In the genomic region with DNA sequence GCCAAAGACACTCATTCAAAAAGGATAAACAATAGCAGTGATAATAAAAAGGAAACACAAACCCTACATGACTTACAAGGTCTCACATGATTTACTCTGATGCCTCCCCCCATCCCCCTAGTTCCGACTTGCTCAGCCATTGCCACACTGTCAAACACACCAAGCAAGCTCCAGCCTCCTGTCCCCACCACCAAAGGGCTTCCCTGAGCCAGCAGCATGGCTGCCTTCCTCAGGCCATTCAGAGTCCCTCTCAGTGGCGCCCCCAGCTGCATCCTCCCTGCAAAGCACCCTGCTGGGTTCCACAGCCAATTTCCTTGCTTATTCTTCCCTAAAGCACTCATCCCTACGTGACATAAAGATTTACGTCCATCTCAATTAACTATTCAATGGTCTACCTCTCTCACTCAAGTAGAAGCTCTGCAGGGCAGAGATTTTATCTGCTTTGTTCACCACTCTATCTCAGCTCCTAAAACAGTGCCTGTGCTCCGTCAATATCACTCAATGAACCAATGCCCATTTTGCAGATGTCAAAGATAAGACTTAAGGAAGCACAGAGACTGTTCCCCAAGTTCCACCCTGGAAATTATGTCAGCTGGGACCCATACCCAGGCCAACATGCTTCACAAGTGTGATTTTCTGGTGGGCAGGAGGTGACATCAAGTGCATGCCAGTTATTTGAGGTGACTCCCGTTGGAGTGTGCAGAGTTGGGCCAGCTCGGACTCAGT, we compare ENCODE assay signal across 15 cellular contexts.
DNase-seq lines count a peak whose midpoint lies in the region; ATAC-seq, FAIRE-seq and TF ChIP-seq lines count a peak whose summit lies in the region.
"Had no signal": no experiment of that assay in that cellular context is flagged by ENCODE, and none has a peak within 500 bp of the region (broad histone marks: within the 10 kb centered on the region; RNA-seq: fewer than 3 reads in every experiment).

No MANE protein-coding gene starts in this region.

- H3K4me3 ChIP-seq in K562, result no peak overlapping the region
- H3K4me3 ChIP-seq in HepG2 (replicated peaks in 1 of 3; ENCODE audit: insufficient read depth in 1 of 3, low read depth in 2 of 3, low read length in 3 of 3), result no peak overlapping the region
- H3K4me3 ChIP-seq in aorta (ENCODE audit: low read length in 2 of 2), result no peak overlapping the region
- no peak overlapping the region for H3K4me3 ChIP-seq in MG63
- H3K4me3 ChIP-seq: lung, SJSA1 had no signal

- peaks cover 15% of the 10 kb centered on the region for H3K27me3 Mint-ChIP-seq in stimulated activated naive CD8-positive, alpha-beta T cell treated with anti-CD3 and anti-CD28 coated beads, Interleukin-15, amount 100 ng/mL, for 72 hours

- H3K27ac Mint-ChIP-seq in stimulated activated naive CD8-positive, alpha-beta T cell treated with anti-CD3 and anti-CD28 coated beads, Interleukin-15, amount 100 ng/mL, for 72 hours, result no peak overlapping the region

- no peak for ATAC-seq in stimulated activated naive CD8-positive, alpha-beta T cell treated with anti-CD3 and anti-CD28 coated beads, Interleukin-15, Interleukin-2, amounts not matched to agents 100 U/mL and 50 U/mL, for 24 hours
- ATAC-seq in stimulated activated naive CD8-positive, alpha-beta T cell treated with anti-CD3 and anti-CD28 coated beads, Interleukin-15, amount 100 ng/mL, for 72 hours, result no peak
- ATAC-seq in K562, result no peak
- ATAC-seq in HepG2, result no peak
- ATAC-seq in aorta (ENCODE audit: low FRiP score), result no peak
- no peak for ATAC-seq in GM21515 (IDR thresholded peaks at IDR 0.05; ENCODE audit: unreplicated experiment)

- H4K20me1 ChIP-seq in K562 (replicated peaks; ENCODE audit: control insufficient read depth, insufficient read depth, low read length), result no peaks in the 10 kb centered on the region
- H4K20me1 ChIP-seq in HepG2 (ENCODE audit: insufficient read depth, low read length), result no peaks in the 10 kb centered on the region

- in situ Hi-C loops in K562 (cut with MboI), result no loop called here
- in situ Hi-C loops in HepG2 (cut with HindIII; ENCODE audit: extremely low pct_ligation_motif_present, low pct_unique_long_range_greater_than_20kb), result no loop called here

- intact Hi-C loops in K562 (cut with micrococcal nuclease) (no loop called here), HepG2 (cut with micrococcal nuclease; ENCODE audit: unreplicated experiment) (no loop called here), aorta (cut with DNase I) (no loop called here)

- H3K4me1 Mint-ChIP-seq in stimulated activated naive CD8-positive, alpha-beta T cell treated with anti-CD3 and anti-CD28 coated beads, Interleukin-15, amount 100 ng/mL, for 72 hours, result no peaks in the 10 kb centered on the region

- CTCF ChIA-PET in K562 (lab: Yijun Ruan, JAX; ENCODE audit: low intra/inter-chr PET ratio), result no interaction called here
- CTCF ChIA-PET in HepG2 (lab: Yijun Ruan, JAX; ENCODE audit: low intra/inter-chr PET ratio, low total read pairs), result no interaction called here

- TF ChIP-seq CTCF in K562 (IDR thresholded peaks at IDR 0.05 in 2 of 3, conservative IDR thresholded peaks at IDR 0.05 in 1 of 3; ENCODE audit: insufficient read depth in 2 of 3, low read depth in 1 of 3, low read length in 3 of 3) (peak in 2 of 3 experiments; percentile 34 to 53; a peak in 4 of 6 replicates), HepG2 (CRISPR knock-in tag; IDR thresholded peaks at IDR 0.05) (peak; percentile 16; the same call in 1 of the 2 replicates)

- POLR2A ChIA-PET in K562 (lab: Yijun Ruan, JAX) (no interaction called here), HepG2 (lab: Yijun Ruan, JAX) (no interaction called here)

- H3K4me1 ChIP-seq in K562 (replicated peaks in 1 of 2; ENCODE audit: control insufficient read depth in 2 of 2, insufficient read depth in 2 of 2, low read length in 2 of 2) (peaks cover 0 to 7% of the 10 kb centered on the region in 2 experiments; a peak in 4 of 5 replicates), HepG2 (ENCODE audit: insufficient read depth, low read length) (peaks cover 17% of the 10 kb centered on the region), aorta (ENCODE audit: control insufficient read depth in 1 of 2, insufficient read depth in 2 of 2, low read length in 2 of 2) (no peaks in the 10 kb centered on the region)
- H3K4me1 ChIP-seq: SJSA1 had no signal

- BruUV-seq in K562 (replicated peaks; lab: Mats Ljungman, UMichigan), result no TSS peak
- no TSS peak for BruUV-seq in HepG2 (replicated peaks; lab: Mats Ljungman, UMichigan)

- peak; percentile 4 for DNase-seq in stimulated activated naive CD8-positive, alpha-beta T cell treated with anti-CD3 and anti-CD28 coated beads, Interleukin-15, Interleukin-2, amounts not matched to agents 100 U/mL and 50 U/mL, for 24 hours
- DNase-seq in stimulated activated naive CD8-positive, alpha-beta T cell treated with anti-CD3 and anti-CD28 coated beads, Interleukin-15, amount 100 ng/mL, for 72 hours, result no peak
- DNase-seq in K562 (ENCODE audit: extremely low read depth in 1 of 4, low spot score in 3 of 4), result peak in 2 of 4 experiments; percentile 8 to 17
- DNase-seq in HepG2 (ENCODE audit: low spot score), result no peak
- DNase-seq in aorta, result no peak
- no peak for DNase-seq in activated T-cell treated with anti-CD3 and anti-CD28 coated beads for 4 hours
- DNase-seq in MG63, result no peak
- DNase-seq: activated CD4-positive, CD25-positive, alpha-beta regulatory T cell; IMR-90; NCI-H1694; stimulated activated naive CD4-positive, alpha-beta T cell treated with Interleukin-2 at 50 U/mL for 16 hours had no signal

- H3K9me3 Mint-ChIP-seq in stimulated activated naive CD8-positive, alpha-beta T cell treated with anti-CD3 and anti-CD28 coated beads, Interleukin-15, amount 100 ng/mL, for 72 hours, result no peaks in the 10 kb centered on the region

- H3K36me3 ChIP-seq in K562 (ENCODE audit: control insufficient read depth, insufficient read depth, low read length) (no peaks in the 10 kb centered on the region), HepG2 (replicated peaks in 1 of 2; ENCODE audit: control insufficient read depth in 1 of 2, insufficient read depth in 2 of 2, low read length in 2 of 2) (0 out of 5 replicates have a peak, but pooled peaks cover 0 to 2% of the 10 kb centered on the region in 2 experiments), aorta (ENCODE audit: control insufficient read depth in 1 of 2, insufficient read depth in 2 of 2, low read length in 1 of 2) (no peaks in the 10 kb centered on the region), MG63 (no peaks in the 10 kb centered on the region)
- H3K36me3 ChIP-seq: SJSA1 had no signal

- no peaks in the 10 kb centered on the region for H3K9me3 ChIP-seq in K562 (replicated peaks; ENCODE audit: control insufficient read depth, insufficient read depth, low read depth, low read length)
- H3K9me3 ChIP-seq in HepG2 (ENCODE audit: low read length), result no peaks in the 10 kb centered on the region
- H3K9me3 ChIP-seq in aorta (ENCODE audit: control insufficient read depth, low read length), result no peaks in the 10 kb centered on the region
- H3K9me3 ChIP-seq in MG63, result no peaks in the 10 kb centered on the region
- H3K9me3 ChIP-seq: SJSA1 had no signal

- H2AFZ ChIP-seq in K562 (ENCODE audit: low read depth, low read length), result no peak overlapping the region
- no peak overlapping the region for H2AFZ ChIP-seq in HepG2 (ENCODE audit: low read length)

- H3K4me3 Mint-ChIP-seq in stimulated activated naive CD8-positive, alpha-beta T cell treated with anti-CD3 and anti-CD28 coated beads, Interleukin-15, amount 100 ng/mL, for 72 hours, result no peak overlapping the region

- H3K9ac ChIP-seq in K562 (ENCODE audit: insufficient read depth in 1 of 2, low read depth in 2 of 2, low read length in 2 of 2) (no peak overlapping the region), HepG2 (ENCODE audit: insufficient read depth, low read depth, low read length) (no peak overlapping the region)

- TF ChIP-seq RAD21 in K562 (CRISPR knock-in tag; conservative IDR thresholded peaks at IDR 0.05 in 1 of 2, IDR thresholded peaks at IDR 0.05 in 1 of 2), result no peak; a peak in 1 of 4 replicates
- TF ChIP-seq RAD21 in HepG2 (CRISPR knock-in tag; IDR thresholded peaks at IDR 0.05), result no peak

- H3K27me3 ChIP-seq in K562 (ENCODE audit: control insufficient read depth in 2 of 2, insufficient read depth in 2 of 2, low read length in 2 of 2) (no peaks in the 10 kb centered on the region), HepG2 (ENCODE audit: control insufficient read depth in 1 of 2, insufficient read depth in 2 of 2, low read length in 2 of 2) (no peaks in the 10 kb centered on the region), aorta (ENCODE audit: control insufficient read depth in 1 of 2, insufficient read depth in 2 of 2, low read length in 1 of 2) (no peaks in the 10 kb centered on the region), MG63 (no peaks in the 10 kb centered on the region)
- H3K27me3 ChIP-seq: SJSA1 had no signal

- H3K27ac ChIP-seq in K562 (ENCODE audit: extremely low read depth, low read depth, low read length) (no peak overlapping the region), HepG2 (ENCODE audit: extremely low read length, insufficient read depth, low read length) (no peak overlapping the region), aorta (ENCODE audit: low read depth in 1 of 2, low read length in 2 of 2) (no peak overlapping the region)
- H3K27ac ChIP-seq: SJSA1 had no signal

- no peak overlapping the region for H3K4me2 ChIP-seq in K562 (ENCODE audit: insufficient read depth, low read length)
- no peak overlapping the region for H3K4me2 ChIP-seq in HepG2 (ENCODE audit: low read depth, low read length)

- FAIRE-seq in K562 (lab: Jason Lieb, UNC), result no peak
- FAIRE-seq in HepG2 (lab: Jason Lieb, UNC), result no peak
- FAIRE-seq: astrocyte had no signal

- 46% methylated on average over 7 of the region's 7 CpGs for WGBS in K562 (ENCODE audit: insufficient coverage, low coverage, missing lambda C conversion rate)
- 95% methylated on average over 7 of the region's 7 CpGs for WGBS in HepG2 (ENCODE audit: low lambda C conversion rate)
- 88 to 90% methylated on average over 7 of the region's 7 CpGs for WGBS in aorta, 2 donors

- TF ChIP-seq EP300 in K562 (IDR thresholded peaks at IDR 0.05; ENCODE audit: low read length) (no peak), HepG2 (IDR thresholded peaks at IDR 0.05; ENCODE audit: low read depth in 2 of 2, low read length in 2 of 2) (no peak), HepG2 (CRISPR knock-in tag; IDR thresholded peaks at IDR 0.05; ENCODE audit: borderline replicate concordance) (no peak)

- H3K79me2 ChIP-seq in K562 (ENCODE audit: control insufficient read depth, insufficient read depth, low read length) (no peaks in the 10 kb centered on the region), HepG2 (ENCODE audit: insufficient read depth, low read length) (no peaks in the 10 kb centered on the region)

- no peaks in the 10 kb centered on the region for H3K9me1 ChIP-seq in K562 (ENCODE audit: control insufficient read depth, insufficient read depth, low read length)

- TF ChIP-seq POLR2A in K562 (conservative IDR thresholded peaks at IDR 0.05) (no peak), HepG2 (IDR thresholded peaks at IDR 0.05; ENCODE audit: insufficient read depth in 1 of 2, low read depth in 2 of 2, low read length in 2 of 2) (no peak)

TF ChIP-seq in HepG2, 621 proteins besides CTCF, POLR2A, EP300 and RAD21 (continues in another document):
- TF ChIP-seq ETV6 (CRISPR knock-in tag; conservative IDR thresholded peaks at IDR 0.05), result no peak
- no peak for TF ChIP-seq ZNF776 (CRISPR knock-in tag; IDR thresholded peaks at IDR 0.05)
- no peak for TF ChIP-seq FOXA1 (IDR thresholded peaks at IDR 0.05)
- TF ChIP-seq FOXA1 (CRISPR knock-in tag; IDR thresholded peaks at IDR 0.05), result no peak
- no peak for TF ChIP-seq ZNF724P (CRISPR knock-in tag; IDR thresholded peaks at IDR 0.05; ENCODE audit: borderline replicate concordance)
